1 cellular context compared by ENCODE assay signal in the genomic region with DNA sequence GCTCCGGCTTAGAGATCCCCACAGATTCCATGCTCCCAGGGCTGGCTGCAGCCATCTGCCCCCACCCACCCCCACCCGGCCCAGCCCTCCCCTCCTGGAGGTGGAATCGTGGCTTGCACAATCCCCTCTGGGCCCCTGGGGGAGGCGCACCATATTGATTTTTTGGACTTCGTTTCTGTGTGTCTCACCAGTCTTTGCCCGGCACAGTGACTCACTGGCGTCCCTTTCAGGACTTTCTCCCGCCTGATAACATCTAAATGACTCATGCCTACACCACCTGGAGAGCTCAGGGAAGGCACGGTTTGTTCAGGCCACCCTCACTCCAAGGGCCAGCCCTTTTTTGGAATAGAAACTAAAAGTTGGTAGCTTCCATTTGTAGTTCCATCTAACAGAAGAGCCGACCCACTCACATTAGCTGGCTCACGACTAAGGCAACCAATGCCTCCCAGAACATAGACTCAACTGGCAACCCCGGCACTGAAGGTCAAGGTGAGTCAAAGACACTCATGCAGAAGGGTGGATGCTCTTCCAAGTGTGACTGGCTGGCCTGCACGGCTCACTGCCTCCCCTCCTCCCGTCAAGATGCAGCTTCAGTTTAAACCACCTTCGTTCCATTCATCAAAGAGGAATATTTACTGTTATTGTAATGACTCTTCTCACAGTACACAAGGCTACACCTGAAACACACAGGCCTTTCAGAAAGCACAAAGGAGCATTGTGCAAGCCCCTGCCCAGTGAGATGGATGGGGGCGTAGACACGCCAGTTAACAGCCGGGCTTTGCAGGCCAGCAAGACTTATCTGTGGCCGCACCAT.
TF ChIP-seq lines count a peak whose summit lies in the region.

No MANE protein-coding gene starts in this region.

TF ChIP-seq in GM12878, 131 proteins besides CTCF, POLR2A, EP300 and RAD21 (continued from another document):
- no peak for TF ChIP-seq PBX3 (IDR thresholded peaks at IDR 0.05; ENCODE audit: insufficient replicate concordance, low read depth, low read length)
- no peak for TF ChIP-seq STAT3 (IDR thresholded peaks at IDR 0.05; ENCODE audit: low read depth, low read length)
- TF ChIP-seq JUND (IDR thresholded peaks at IDR 0.05; ENCODE audit: low read depth, low read length) = no peak
- no peak for TF ChIP-seq CUX1 (IDR thresholded peaks at IDR 0.05; ENCODE audit: insufficient replicate concordance, low read depth, low read length)
- TF ChIP-seq SKIL (IDR thresholded peaks at IDR 0.05; ENCODE audit: low read depth, poor library complexity, severe bottlenecking) = no peak
- TF ChIP-seq CBX3 (IDR thresholded peaks at IDR 0.05; ENCODE audit: borderline replicate concordance, low read depth) = no peak
- 0 out of 2 replicates have a peak, but pooled peaks have one; percentile 14 for TF ChIP-seq JUNB (IDR thresholded peaks at IDR 0.05)
- TF ChIP-seq TCF3 (IDR thresholded peaks at IDR 0.05; ENCODE audit: borderline replicate concordance, insufficient read depth, low read depth, low read length) = peak; percentile 44; the same call in 1 of the 2 replicates
- TF ChIP-seq PAX5 (IDR thresholded peaks at IDR 0.05; ENCODE audit: borderline replicate concordance, low read depth, low read length) = peak; percentile 79; the same call in 1 of the 2 replicates
TF ChIP-seq in GM12878: peak in this region for 3.
